Comparison of ENCODE assay signal across 2 cellular contexts in genomic region chr6:27176523-27177391, GRCh38.
A peak's percentile ranks its signal among the peaks of the same experiment; 100 is the strongest.
TF ChIP-seq lines count a peak whose summit lies in the region.
"Not testable (repeated sequence)": the region's sequence is repeated elsewhere in the genome, so short reads cannot be mapped to it uniquely, and the experiment has no call there.

No MANE protein-coding gene starts in this region.

TF ChIP-seq in H1, 55 proteins besides CTCF, POLR2A, EP300 and RAD21 (continued from another document):
- TF ChIP-seq SIN3A (conservative IDR thresholded peaks at IDR 0.05 in 1 of 2, IDR thresholded peaks at IDR 0.05 in 1 of 2; ENCODE audit: low read depth in 1 of 2, low read length in 2 of 2) (peak in 1 of 2 experiments; percentile 57; a peak in 2 of 4 replicates), MAFK (IDR thresholded peaks at IDR 0.05; ENCODE audit: low read depth, low read length) (peak; percentile 21; the same call in 1 of the 2 replicates)

TF ChIP-seq in HepG2, 621 proteins besides CTCF, POLR2A, EP300 and RAD21 (continued from another document and continues in another):
- TF ChIP-seq AHDC1 (CRISPR knock-in tag; IDR thresholded peaks at IDR 0.05; ENCODE audit: borderline replicate concordance) (peak; percentile 27; the same call in 1 of the 2 replicates), ZMYM2 (CRISPR knock-in tag; IDR thresholded peaks at IDR 0.05) (peak; percentile 67), ZSCAN30 (CRISPR knock-in tag; IDR thresholded peaks at IDR 0.05) (0 out of 2 replicates have a peak, but pooled peaks have one; percentile 60), ZBTB7B (CRISPR knock-in tag; IDR thresholded peaks at IDR 0.05) (peak; percentile 13; the same call in 1 of the 2 replicates), ZNF136 (CRISPR knock-in tag; IDR thresholded peaks at IDR 0.05; ENCODE audit: low read depth) (0 out of 2 replicates have a peak, but pooled peaks have one; percentile 21), ZNF777 (CRISPR knock-in tag; IDR thresholded peaks at IDR 0.05) (peak; percentile 15; the same call in 1 of the 2 replicates), ZNF280D (CRISPR knock-in tag; IDR thresholded peaks at IDR 0.05) (peak; percentile 30; the same call in 1 of the 2 replicates), GATAD2A (CRISPR knock-in tag; IDR thresholded peaks at IDR 0.05) (peak; percentile 29; the same call in 1 of the 2 replicates), PHF5A (CRISPR knock-in tag; IDR thresholded peaks at IDR 0.05; ENCODE audit: low read depth, unreplicated experiment) (peak; percentile 61), KLF16 (CRISPR knock-in tag; IDR thresholded peaks at IDR 0.05) (peak in 1 of 2 experiments; percentile 89; a peak in 2 of 4 replicates), MIER2 (CRISPR knock-in tag; IDR thresholded peaks at IDR 0.05) (0 out of 2 replicates have a peak, but pooled peaks have one; percentile 6), ZGPAT (CRISPR knock-in tag; IDR thresholded peaks at IDR 0.05) (peak; percentile 47), ZNF30 (CRISPR knock-in tag; IDR thresholded peaks at IDR 0.05) (0 out of 2 replicates have a peak, but pooled peaks have one; percentile 4), HMGXB4 (CRISPR knock-in tag; IDR thresholded peaks at IDR 0.05; ENCODE audit: borderline replicate concordance in 1 of 2, low read depth in 1 of 2) (peak; percentile 79 to 93), NFIC (IDR thresholded peaks at IDR 0.05; ENCODE audit: low read length) (0 out of 2 replicates have a peak, but pooled peaks have one; percentile 33), ATF7 (IDR thresholded peaks at IDR 0.05) (peak; percentile 3; the same call in 1 of the 2 replicates), ZNF276 (CRISPR knock-in tag; IDR thresholded peaks at IDR 0.05; ENCODE audit: low read depth) (peak; percentile 43; the same call in 1 of the 2 replicates), ZBTB40 (IDR thresholded peaks at IDR 0.05) (peak; percentile 30; the same call in 1 of the 2 replicates), ZNF614 (CRISPR knock-in tag; IDR thresholded peaks at IDR 0.05; ENCODE audit: borderline replicate concordance) (peak; percentile 42), ZNF24 (IDR thresholded peaks at IDR 0.05) (peak; percentile 95), NKX3-1 (CRISPR knock-in tag; IDR thresholded peaks at IDR 0.05) (0 out of 2 replicates have a peak, but pooled peaks have one; percentile 23), ZNF350 (CRISPR knock-in tag; IDR thresholded peaks at IDR 0.05; ENCODE audit: borderline replicate concordance, low read depth) (peak; percentile 8; the same call in 1 of the 2 replicates), ZNF317 (CRISPR knock-in tag; IDR thresholded peaks at IDR 0.05) (0 out of 2 replicates have a peak, but pooled peaks have one; percentile 7), PHF8 (CRISPR knock-in tag; IDR thresholded peaks at IDR 0.05) (peak; percentile 14), ZNF7 (CRISPR knock-in tag; IDR thresholded peaks at IDR 0.05) (0 out of 2 replicates have a peak, but pooled peaks have one; percentile 12), ZNF430 (CRISPR knock-in tag; IDR thresholded peaks at IDR 0.05) (peak; percentile 61; the same call in 1 of the 2 replicates), ZNF563 (CRISPR knock-in tag; IDR thresholded peaks at IDR 0.05) (peak; percentile 37; the same call in 1 of the 2 replicates), MAF1 (CRISPR knock-in tag; IDR thresholded peaks at IDR 0.05; ENCODE audit: borderline replicate concordance) (peak; percentile 92), ZNF335 (CRISPR knock-in tag; IDR thresholded peaks at IDR 0.05) (0 out of 2 replicates have a peak, but pooled peaks have one; percentile 58), ZNF331 (CRISPR knock-in tag; IDR thresholded peaks at IDR 0.05) (peak; percentile 38; the same call in 1 of the 2 replicates)
- TF ChIP-seq ATF7, ZBTB40 (CRISPR knock-in tag; IDR thresholded peaks at IDR 0.05): not testable (repeated sequence)
